ENCODE assay signal across 9 cellular contexts in the genomic region with DNA sequence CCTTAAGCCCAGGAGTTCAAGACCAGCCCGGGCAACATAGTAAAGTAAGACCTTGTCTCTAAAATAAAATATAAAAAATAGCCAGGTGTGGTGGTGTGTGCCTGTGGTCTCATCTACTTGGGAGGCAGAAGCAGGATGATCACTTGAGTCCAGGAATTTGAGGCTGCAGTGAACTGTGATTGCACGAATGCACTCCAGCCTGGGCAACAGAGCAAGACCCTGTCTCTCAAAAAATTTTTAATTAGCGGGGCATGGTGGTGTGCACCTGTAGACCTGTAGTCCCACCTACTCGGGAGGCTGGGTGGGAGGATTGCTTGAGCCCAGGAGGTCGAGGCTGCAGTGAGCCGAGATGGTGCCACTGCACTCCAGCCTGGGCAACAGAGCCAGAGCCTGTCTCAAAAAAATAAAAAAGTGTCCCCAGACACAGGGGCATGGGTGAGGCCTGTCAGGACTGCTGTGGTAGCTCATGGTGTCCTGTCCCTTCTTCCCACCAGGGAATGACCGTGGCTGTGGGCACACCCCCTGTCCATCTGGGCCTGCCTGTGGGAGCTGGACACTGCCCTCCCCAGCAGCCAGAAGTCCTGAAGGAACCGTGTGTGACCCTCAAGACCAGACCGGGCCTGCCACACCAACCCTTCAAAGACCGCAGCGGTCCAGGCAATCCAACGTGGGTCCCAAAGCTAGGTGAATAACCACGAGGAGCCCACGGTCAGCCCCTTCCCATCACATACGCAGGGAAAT. TPM values are rescaled to one million over a fixed set of nuclear protein-coding genes. Genes with fewer than 3 reads are reported as not detected.
DNase-seq lines count a peak whose midpoint lies in the region; ATAC-seq, FAIRE-seq and TF ChIP-seq lines count a peak whose summit lies in the region.
"Had no signal": no experiment of that assay in that cellular context is flagged by ENCODE, and none has a peak within 500 bp of the region (broad histone marks: within the 10 kb centered on the region; RNA-seq: fewer than 3 reads in every experiment).

No MANE protein-coding gene starts in this region.

- H3K36me3 ChIP-seq in astrocyte (ENCODE audit: insufficient read depth, low read length) (no peaks in the 10 kb centered on the region), gastroesophageal sphincter (no peaks in the 10 kb centered on the region), ovary (no peaks in the 10 kb centered on the region), vagina (no peaks in the 10 kb centered on the region)

- no peaks in the 10 kb centered on the region for H4K20me1 ChIP-seq in astrocyte (ENCODE audit: insufficient read depth, low read length)

- WGBS in gastroesophageal sphincter (ENCODE audit: low coverage in 1 of 2), 2 donors: 62 to 87% methylated on average over 3 of the region's 15 CpGs
- WGBS in ovary, 3 donors: 53 to 57% (median 55%) methylated on average over 15 of the region's 15 CpGs

- H2AFZ ChIP-seq in astrocyte (ENCODE audit: low read depth, low read length): peak overlapping the region; percentile 77

- H3K27me3 ChIP-seq in astrocyte (ENCODE audit: insufficient read depth, low read length) (no peaks in the 10 kb centered on the region), gastroesophageal sphincter (no peaks in the 10 kb centered on the region), ovary (no peaks in the 10 kb centered on the region), vagina (no peaks in the 10 kb centered on the region), foreskin keratinocyte (peaks cover 8% of the 10 kb centered on the region)

- TF ChIP-seq POLR2A in gastroesophageal sphincter (IDR thresholded peaks at IDR 0.05) (no peak), ovary (IDR thresholded peaks at IDR 0.05) (no peak), vagina (IDR thresholded peaks at IDR 0.05) (no peak)

- peak overlapping the region; percentile 78 for H3K4me2 ChIP-seq in astrocyte (ENCODE audit: low read length)

- peaks cover 9% of the 10 kb centered on the region for H3K4me1 Mint-ChIP-seq in astrocyte (ENCODE audit: low read depth, unreplicated experiment)
- H3K4me1 Mint-ChIP-seq: activated T-helper 17 cell treated with anti-CD3 and anti-CD28 coated beads, Interleukin-2, amount 50 U/mL, for 72 hours had no signal

- H3K9me3 ChIP-seq in astrocyte (ENCODE audit: insufficient read depth, low read depth, low read length): no peaks in the 10 kb centered on the region
- H3K9me3 ChIP-seq in gastroesophageal sphincter: no peaks in the 10 kb centered on the region
- no peaks in the 10 kb centered on the region for H3K9me3 ChIP-seq in ovary
- H3K9me3 ChIP-seq in vagina: no peaks in the 10 kb centered on the region

- H3K27ac Mint-ChIP-seq in astrocyte (ENCODE audit: unreplicated experiment): no peak overlapping the region

- intact Hi-C loops in ovary (cut with DNase I) (loop anchor here in 1 of 4 donors (5.0 kb wide), 1 partner anchor 43 kb away; no protein-coding TSS in a partner anchor), vagina (cut with DNase I) (loop anchor here (5.0 kb wide), 1 partner anchor 43 kb away; no protein-coding TSS in a partner anchor)

- FAIRE-seq in astrocyte (lab: Jason Lieb, UNC): no peak

- no peak for DNase-seq in astrocyte (ENCODE audit: low read depth)
- peak; percentile 30 to 57 (median 40) for DNase-seq in ovary
- DNase-seq in vagina (ENCODE audit: extremely low spot score in 2 of 2): no peak
- DNase-seq in iPS-NIHi11 (ENCODE audit: low spot score): no peak
- DNase-seq in foreskin keratinocyte: no peak
- DNase-seq in activated CD4-positive, alpha-beta T cell treated with anti-CD3 and anti-CD28 coated beads, Interleukin-2, amount 50 U/mL, for 48 hours: no peak
- DNase-seq: NCI-H187 treated with DMSO at 0.1 percent for 48 hours had no signal

- H3K4me1 ChIP-seq in astrocyte (ENCODE audit: insufficient read depth, low read length) (peaks cover 14% of the 10 kb centered on the region), gastroesophageal sphincter (peaks cover 0 to 46% (median 23%) of the 10 kb centered on the region in 3 donors), ovary (ENCODE audit: insufficient read depth) (peaks cover 17% of the 10 kb centered on the region), vagina (peaks cover 40% of the 10 kb centered on the region), foreskin keratinocyte (no peaks in the 10 kb centered on the region)

- TF ChIP-seq CTCF in astrocyte (IDR thresholded peaks at IDR 0.05; ENCODE audit: insufficient read depth, low read depth, low read length) (no peak), gastroesophageal sphincter (IDR thresholded peaks at IDR 0.05) (no peak), ovary (IDR thresholded peaks at IDR 0.05) (no peak), vagina (IDR thresholded peaks at IDR 0.05) (no peak), foreskin keratinocyte (conservative IDR thresholded peaks at IDR 0.05) (no peak)

- no peaks in the 10 kb centered on the region for H3K36me3 Mint-ChIP-seq in astrocyte (ENCODE audit: low read depth, unreplicated experiment)

- H3K9me3 Mint-ChIP-seq in astrocyte (ENCODE audit: unreplicated experiment): no peaks in the 10 kb centered on the region
- H3K9me3 Mint-ChIP-seq: activated T-helper 17 cell treated with anti-CD3 and anti-CD28 coated beads, Interleukin-2, amount 50 U/mL, for 72 hours had no signal

- peak overlapping the region; percentile 11 for H3K4me3 ChIP-seq in astrocyte (ENCODE audit: insufficient read depth, low read depth, low read length)
- H3K4me3 ChIP-seq in gastroesophageal sphincter: peak overlapping the region; percentile 16 to 51
- peak overlapping the region; percentile 38 for H3K4me3 ChIP-seq in ovary
- peak overlapping the region; percentile 38 to 43 for H3K4me3 ChIP-seq in vagina

- peaks cover 7% of the 10 kb centered on the region for H3K27me3 Mint-ChIP-seq in astrocyte (ENCODE audit: low read depth, unreplicated experiment)

- H3K27ac ChIP-seq in astrocyte (ENCODE audit: low read depth, low read length): no peak overlapping the region
- peak overlapping the region; percentile 66 to 93 (median 91) for H3K27ac ChIP-seq in gastroesophageal sphincter
- peak overlapping the region; percentile 79 to 85 for H3K27ac ChIP-seq in ovary
- H3K27ac ChIP-seq in vagina: peak overlapping the region; percentile 81
- no peak overlapping the region for H3K27ac ChIP-seq in foreskin keratinocyte

- no peaks in the 10 kb centered on the region for H3K79me2 ChIP-seq in astrocyte (ENCODE audit: insufficient read depth, low read length)

- H3K9ac ChIP-seq in astrocyte (ENCODE audit: low read length): peak overlapping the region; percentile 57

- no peak for TF ChIP-seq EP300 in gastroesophageal sphincter (IDR thresholded peaks at IDR 0.05)
- no peak for TF ChIP-seq EP300 in ovary (IDR thresholded peaks at IDR 0.05)

- no peak overlapping the region for H3K4me3 Mint-ChIP-seq in astrocyte (ENCODE audit: unreplicated experiment)
- H3K4me3 Mint-ChIP-seq: activated T-helper 17 cell treated with anti-CD3 and anti-CD28 coated beads, Interleukin-2, amount 50 U/mL, for 72 hours had no signal

- ATAC-seq in gastroesophageal sphincter: peak; percentile 3
- ATAC-seq in foreskin keratinocyte: no peak
- ATAC-seq: activated T-helper 17 cell treated with anti-CD3 and anti-CD28 coated beads, Interleukin-2, amount 50 U/mL, for 72 hours had no signal

RNA-seq across cellular contexts. Expression of a gene that starts 30.8 kb away (rescaled TPM):
- 46.9 and 47.7 TPM in 2 replicates for total RNA-seq in astrocyte
- total RNA-seq in gastroesophageal sphincter: 10 to 100 TPM; 35.6 to 73.2 (median 47.4) TPM
- total RNA-seq in ovary: 10 to 100 TPM; 17.2 to 77.3 (median 25.6) TPM
- 10 to 100 TPM in 1 of 2 donors, 1 to 10 TPM in 1; 2.4 to 25.7 TPM for polyA plus RNA-seq in ovary
- total RNA-seq in vagina: 34.1 TPM
- total RNA-seq in foreskin keratinocyte: 4.0 and 8.1 TPM in 2 replicates
- 4.0 and 8.0 TPM in 2 replicates for polyA plus RNA-seq in foreskin keratinocyte

RNA-seq across cellular contexts. Expression of a gene that starts 34.1 kb away (rescaled TPM):
- total RNA-seq in astrocyte (5.0 and 7.0 TPM in 2 replicates), gastroesophageal sphincter (10 to 100 TPM in 1 of 4 donors, 1 to 10 TPM in 3; 4.3 to 17.3 (median 5.5) TPM), ovary (10 to 100 TPM in 1 of 7 donors, 1 to 10 TPM in 6; 3.7 to 27.8 (median 6.0) TPM), vagina (9.3 TPM), foreskin keratinocyte (1.3 and 2.1 TPM in 2 replicates)
- polyA plus RNA-seq in ovary (1 to 10 TPM; 1.5 to 6.3 TPM), foreskin keratinocyte (0.52 and 1.0 TPM in 2 replicates)

RNA-seq across cellular contexts. Expression of a gene that starts 34.9 kb away (rescaled TPM):
- total RNA-seq in astrocyte (37.6 and 45.1 TPM in 2 replicates), gastroesophageal sphincter (10 to 100 TPM; 26.5 to 44.3 (median 36.3) TPM), ovary (10 to 100 TPM in 6 of 7 donors, 1 to 10 TPM in 1; 9.3 to 40.5 (median 29.3) TPM), vagina (18.2 TPM), foreskin keratinocyte (19.3 and 22.4 TPM in 2 replicates)
- polyA plus RNA-seq in ovary (10 to 100 TPM in 1 of 2 donors, 1 to 10 TPM in 1; 9.9 to 11.9 TPM), foreskin keratinocyte (5.5 and 5.9 TPM in 2 replicates)

Comparison
In these comparisons a context has a peak if more than half of its experiments do, and no peak if none do; other contexts are left out.
1. DNase-seq: peak in ovary (5 of 5); none in astrocyte (single experiment), vagina (0 of 2), iPS-NIHi11 (single experiment), foreskin keratinocyte (0 of 2) and activated CD4-positive, alpha-beta T cell treated with anti-CD3 and anti-CD28 coated beads, Interleukin-2, amount 50 U/mL, for 48 hours (0 of 2).
2. H3K27ac ChIP-seq: peak in gastroesophageal sphincter (4 of 4), ovary (2 of 2) and vagina (single experiment); none in astrocyte (single experiment) and foreskin keratinocyte (single experiment).
3. Peak in every context shown above with its lines, with median percentiles within 50 percentile points of each other: H3K4me3 ChIP-seq.